ENCODE assay signal across 20 cellular contexts in genomic region chr12:95804296-95804695, GRCh38. TPM values are rescaled to one million over a fixed set of nuclear protein-coding genes. Genes with fewer than 3 reads are reported as not detected.
DNase-seq lines count a peak whose midpoint lies in the region; ATAC-seq, FAIRE-seq and TF ChIP-seq lines count a peak whose summit lies in the region.
"Had no signal": no experiment of that assay in that cellular context is flagged by ENCODE, and none has a peak within 500 bp of the region (broad histone marks: within the 10 kb centered on the region; RNA-seq: fewer than 3 reads in every experiment).

No MANE protein-coding gene starts in this region.

- H4K20me1 ChIP-seq in HCT116 (ENCODE audit: insufficient read depth): no peaks in the 10 kb centered on the region

- H3K4me1 ChIP-seq in A549: peaks cover 77% of the 10 kb centered on the region
- H3K4me1 ChIP-seq in HCT116 (ENCODE audit: control insufficient read depth in 1 of 2, insufficient read depth in 2 of 2, low read length in 2 of 2): peaks cover 21 to 43% of the 10 kb centered on the region in 2 experiments
- peaks cover 55% of the 10 kb centered on the region for H3K4me1 ChIP-seq in RWPE2 (ENCODE audit: insufficient read depth, poor library complexity, severe bottlenecking)
- H3K4me1 ChIP-seq: SJCRH30 had no signal

- H2AFZ ChIP-seq in HCT116 (ENCODE audit: low read depth, low read length, poor library complexity, severe bottlenecking): peak overlapping the region; percentile 5

- no peak overlapping the region for H3K4me3 ChIP-seq in A549
- no peak overlapping the region for H3K4me3 ChIP-seq in HCT116 (replicated peaks in 1 of 2; ENCODE audit: low read depth in 1 of 2, low read length in 2 of 2)
- H3K4me3 ChIP-seq in RWPE2 (ENCODE audit: severe bottlenecking): no peak overlapping the region
- H3K4me3 ChIP-seq: SJCRH30 had no signal

- H3K9ac ChIP-seq in HCT116 (ENCODE audit: low read length): no peak overlapping the region

- CTCF ChIA-PET in A549 (lab: Yijun Ruan, JAX): interaction anchor here (0.8 to 1.4 kb wide), 3 partner anchors 13 to 221 kb away, joined by 3 to 4 read pairs (median 4); no protein-coding TSS in a partner anchor
- CTCF ChIA-PET in HCT116 (lab: Charles Lee): no interaction called here

- H3K27me3 ChIP-seq in HCT116 (ENCODE audit: insufficient read depth, low read length) (no peaks in the 10 kb centered on the region), RWPE2 (ENCODE audit: insufficient read depth, poor library complexity, severe bottlenecking) (no peaks in the 10 kb centered on the region)
- H3K27me3 ChIP-seq: SJCRH30 had no signal

- no peak for TF ChIP-seq EP300 in A549 (IDR thresholded peaks at IDR 0.05)

- BruUV-seq in HCT116 (replicated peaks; lab: Mats Ljungman, UMichigan): no TSS peak

- intact Hi-C loops in HCT116 (cut with micrococcal nuclease): no loop called here

- peak overlapping the region; percentile 81 to 90 for H3K27ac ChIP-seq in A549
- no peak overlapping the region for H3K27ac ChIP-seq in HCT116 (ENCODE audit: low read depth, low read length)
- peak overlapping the region; percentile 87 for H3K27ac ChIP-seq in RWPE2 (ENCODE audit: poor library complexity, severe bottlenecking)
- no peak overlapping the region for H3K27ac ChIP-seq in caudate nucleus (ENCODE audit: low read depth, low read length)
- H3K27ac ChIP-seq: RWPE1, SJCRH30 had no signal

- DNase-seq in A549 (ENCODE audit: low read depth in 1 of 2, low spot score in 1 of 2): peak in 1 of 2 experiments; percentile 75
- DNase-seq in HCT116 (ENCODE audit: low read depth, low spot score): no peak
- DNase-seq in RWPE2 (ENCODE audit: low spot score): no peak
- peak; percentile 57 for DNase-seq in kidney tubule cell (ENCODE audit: low spot score)
- no peak for DNase-seq in caudate nucleus (lab: John Stamatoyannopoulos, UW)
- no peak for DNase-seq in activated CD4-positive, alpha-beta T cell treated with anti-CD3 and anti-CD28 coated beads, Interleukin-2, amount 50 U/mL, for 48 hours
- DNase-seq in erythroblast (lab: John Stamatoyannopoulos, UW): no peak
- no peak for DNase-seq in SHP77 (lab: John Stamatoyannopoulos, UW)
- DNase-seq: CD4-positive, CD25-positive, alpha-beta regulatory T cell; DMS 273 treated with DMSO at 0.1 percent for 48 hours; DMS79 treated with DMSO at 0.1 percent for 48 hours; Karpas-422; MV-4-11; NCI-H1694 treated with DMSO at 0.1 percent for 48 hours; NCI-H2081 treated with DMSO at 0.1 percent for 48 hours; NCI-H2171 treated with DMSO at 0.1 percent for 48 hours; NCI-H524 treated with DMSO at 0.1 percent for 48 hours; SJCRH30 had no signal

- H3K4me2 ChIP-seq in A549 (peak overlapping the region; percentile 69), HCT116 (ENCODE audit: low read length) (no peak overlapping the region)

- WGBS in A549 (ENCODE audit: missing lambda C conversion rate): 33% methylated on average over 3 of the region's 3 CpGs

- no peak for ATAC-seq in A549
- no peak for ATAC-seq in HCT116
- ATAC-seq in RWPE2 (ENCODE audit: low read depth): no peak

- no peaks in the 10 kb centered on the region for H3K79me2 ChIP-seq in HCT116 (ENCODE audit: insufficient read depth, low read length)

- TF ChIP-seq CTCF in A549 (IDR thresholded peaks at IDR 0.05) (no peak), HCT116 (IDR thresholded peaks at IDR 0.05 in 2 of 3, conservative IDR thresholded peaks at IDR 0.05 in 1 of 3; ENCODE audit: borderline replicate concordance in 1 of 3, insufficient read depth in 1 of 3, low read depth in 2 of 3, low read length in 2 of 3) (no peak), RWPE2 (IDR thresholded peaks at IDR 0.05; ENCODE audit: poor library complexity, severe bottlenecking) (no peak)

- H3K9me3 ChIP-seq in A549 (peaks cover 9% of the 10 kb centered on the region; the same call in 1 of the 3 replicates), HCT116 (ENCODE audit: control insufficient read depth in 1 of 2, insufficient read depth in 1 of 2, low read depth in 1 of 2, low read length in 2 of 2) (no peaks in the 10 kb centered on the region), RWPE2 (ENCODE audit: severe bottlenecking) (no peaks in the 10 kb centered on the region)
- H3K9me3 ChIP-seq: SJCRH30 had no signal

- FAIRE-seq in A549 (lab: Jason Lieb, UNC): no peak

- POLR2A ChIA-PET in A549 (lab: Yijun Ruan, JAX) (interaction anchor here (1.1 to 2.7 kb wide), 3 partner anchors 11 to 34 kb away, joined by 3 to 40 read pairs (median 12); partner anchors contain the start of gene NTN4), HCT116 (lab: Charles Lee) (no interaction called here)

- H3K9me2 ChIP-seq in HCT116 (ENCODE audit: insufficient read depth): no peaks in the 10 kb centered on the region

- no peak for TF ChIP-seq POLR2A in A549 (IDR thresholded peaks at IDR 0.05; ENCODE audit: low read length)
- no peak for TF ChIP-seq POLR2A in HCT116 (IDR thresholded peaks at IDR 0.05; ENCODE audit: borderline replicate concordance, extremely low read depth, insufficient read depth, insufficient read length)
- TF ChIP-seq POLR2A in erythroblast (IDR thresholded peaks at IDR 0.05; ENCODE audit: low read length): no peak

- TF ChIP-seq RAD21 in A549 (conservative IDR thresholded peaks at IDR 0.05 in 1 of 2, IDR thresholded peaks at IDR 0.05 in 1 of 2): no peak
- no peak for TF ChIP-seq RAD21 in HCT116 (IDR thresholded peaks at IDR 0.05; ENCODE audit: low read depth)

- no peaks in the 10 kb centered on the region for H3K36me3 ChIP-seq in HCT116 (ENCODE audit: control insufficient read depth in 1 of 2, insufficient read depth in 2 of 2, low read length in 2 of 2)
- H3K36me3 ChIP-seq in RWPE2 (ENCODE audit: low read depth): no peaks in the 10 kb centered on the region
- H3K36me3 ChIP-seq: SJCRH30 had no signal

- RAD21 ChIA-PET in HCT116 (lab: Charles Lee; ENCODE audit: low non-redundant PET in 1 of 2, low total read pairs in 2 of 2, uncharacterized antibody in 2 of 2, unreplicated experiment in 2 of 2): no interaction called here

TF ChIP-seq in A549, 52 proteins besides CTCF, POLR2A, EP300 and RAD21:
- TF ChIP-seq ATOH8 (CRISPR knock-in tag; IDR thresholded peaks at IDR 0.05; ENCODE audit: low read depth): peak; percentile 74; the same call in 1 of the 2 replicates
- peak; percentile 61; the same call in 1 of the 2 replicates for TF ChIP-seq HOXB5 (CRISPR knock-in tag; IDR thresholded peaks at IDR 0.05)
- no peak for TF ChIP-seq CBX2 (IDR thresholded peaks at IDR 0.05; ENCODE audit: borderline replicate concordance, low read depth)
- peak; percentile 6 for TF ChIP-seq ZSCAN20 (CRISPR knock-in tag; IDR thresholded peaks at IDR 0.05)
- no peak for TF ChIP-seq KDM1A (IDR thresholded peaks at IDR 0.05; ENCODE audit: low read depth)
- TF ChIP-seq FOSB (CRISPR knock-in tag; IDR thresholded peaks at IDR 0.05): peak; percentile 74; the same call in 1 of the 2 replicates
- peak; percentile 74; the same call in 1 of the 2 replicates for TF ChIP-seq EHF (CRISPR knock-in tag; IDR thresholded peaks at IDR 0.05)

TF ChIP-seq in HCT116, 20 proteins besides CTCF, POLR2A, EP300 and RAD21:
- no peak for TF ChIP-seq ELF1 (IDR thresholded peaks at IDR 0.05; ENCODE audit: borderline replicate concordance, low read depth)
- TF ChIP-seq, protein P1, sequence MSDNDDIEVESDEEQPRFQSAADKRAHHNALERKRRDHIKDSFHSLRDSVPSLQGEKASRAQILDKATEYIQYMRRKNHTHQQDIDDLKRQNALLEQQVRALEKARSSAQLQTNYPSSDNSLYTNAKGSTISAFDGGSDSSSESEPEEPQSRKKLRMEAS (IDR thresholded peaks at IDR 0.05): no peak
- TF ChIP-seq CBX3 (IDR thresholded peaks at IDR 0.05; ENCODE audit: low read depth): no peak
- no peak for TF ChIP-seq YY1 (IDR thresholded peaks at IDR 0.05; ENCODE audit: extremely low read depth, insufficient replicate concordance, low read depth, low read length)
TF ChIP-seq in HCT116: peak in this region for 0.

RNA-seq across cellular contexts. Expression of gene NTN4, which starts 13.7 kb away (rescaled TPM):
- polyA plus RNA-seq in A549 (2011; rRNA removed) (132 and 168 TPM in 2 replicates), A549 (2017; fragmentation: RNase III; extraction: RNeasy Plus Mini Kit Qiagen cat#74134 plus additional on column Dnase treatment) (36.9 to 37.3 TPM (median 37.1 TPM) in 3 replicates)
- polyA plus RNA-seq in A549 (2012; cell fraction: cytosol; rRNA removed): 63.1 and 77.4 TPM in 2 replicates
- polyA plus RNA-seq in A549 (2012; cell fraction: nucleus; rRNA removed): 77.0 and 82.3 TPM in 2 replicates
- 274 and 323 TPM in 2 replicates for polyA minus RNA-seq in A549 (2011; rRNA and poly(A)+ RNA removed)
- total RNA-seq in HCT116 (2021; ENCODE audit: unreplicated experiment): 4.3 TPM
- polyA plus RNA-seq in HCT116 (2012): 2.7 and 3.1 TPM in 2 replicates
- total RNA-seq: CD4-positive, CD25-positive, alpha-beta regulatory T cell; T-helper 1 cell treated with Interleukin-12 subunit alpha and Interleukin-12 subunit beta and Interleukin-4 antibody, amounts not matched to agents 30 ng/mL and 1 ng/mL, for 36 hours had no signal

RNA-seq across cellular contexts. Expression of gene SNRPF, which starts 54.5 kb away (rescaled TPM):
- 45.8 and 66.3 TPM in 2 replicates for polyA plus RNA-seq in A549 (2011; rRNA removed)
- polyA plus RNA-seq in A549 (2012; cell fraction: cytosol; rRNA removed): 105 and 161 TPM in 2 replicates
- polyA plus RNA-seq in A549 (2012; cell fraction: nucleus; rRNA removed): 22.7 and 23.3 TPM in 2 replicates
- polyA plus RNA-seq in A549 (2017; fragmentation: RNase III; extraction: RNeasy Plus Mini Kit Qiagen cat#74134 plus additional on column Dnase treatment): 204 to 221 TPM (median 204 TPM) in 3 replicates
- 15.3 and 16.7 TPM in 2 replicates for polyA minus RNA-seq in A549 (2011; rRNA and poly(A)+ RNA removed)
- total RNA-seq in HCT116 (2021; ENCODE audit: unreplicated experiment): 56.3 TPM
- polyA plus RNA-seq in HCT116 (2012): 77.5 and 113 TPM in 2 replicates

Comparison
In these comparisons a context has a peak if more than half of its experiments do, and no peak if none do; other contexts are left out.
1. H3K27ac ChIP-seq: peak in A549 (2 of 2) and RWPE2 (single experiment); none in HCT116 (single experiment) and caudate nucleus (single experiment).